In the genomic region with DNA sequence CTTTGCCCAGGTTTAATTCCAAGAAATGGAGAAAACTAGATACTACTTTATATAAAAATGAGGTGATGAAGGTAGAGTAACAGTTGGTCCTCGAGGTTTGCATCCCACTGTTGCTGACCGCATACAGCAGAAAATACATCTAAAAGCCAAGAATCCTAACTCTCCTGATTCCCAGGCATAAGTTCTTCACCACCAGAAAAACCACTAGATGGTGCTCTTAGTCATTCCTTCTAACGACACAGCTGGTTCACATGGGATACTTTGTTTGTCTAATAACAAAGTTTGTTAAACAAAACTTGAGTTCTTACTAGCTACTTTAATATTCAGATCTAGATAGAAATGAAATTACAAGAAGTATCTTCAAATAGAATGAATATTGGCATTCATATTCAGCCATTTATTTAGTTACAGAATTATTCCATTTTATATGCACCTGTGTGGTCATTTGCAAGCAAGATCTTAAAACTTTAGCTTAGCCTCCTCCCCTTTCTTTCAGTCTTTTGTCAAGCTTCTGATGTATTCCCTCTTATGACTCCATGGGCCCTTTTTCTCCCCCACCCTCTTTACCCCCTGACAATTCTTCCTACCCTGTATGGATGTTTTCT, we compare ENCODE assay signal across 9 cellular contexts. TPM values are rescaled to one million over a fixed set of nuclear protein-coding genes. Genes with fewer than 3 reads are reported as not detected.
A peak's percentile ranks its signal among the peaks of the same experiment; 100 is the strongest.
DNase-seq lines count a peak whose midpoint lies in the region; ATAC-seq, FAIRE-seq and TF ChIP-seq lines count a peak whose summit lies in the region.
"Had no signal": no experiment of that assay in that cellular context is flagged by ENCODE, and none has a peak within 500 bp of the region (broad histone marks: within the 10 kb centered on the region; RNA-seq: fewer than 3 reads in every experiment).

No MANE protein-coding gene starts in this region.

- H3K27me3 ChIP-seq in AG04450 (ENCODE audit: control insufficient read depth, insufficient read depth, low read length) (no peaks in the 10 kb centered on the region), Peyer's patch (no peaks in the 10 kb centered on the region)

- POLR2A ChIA-PET in AG04450 (lab: Yijun Ruan, JAX) = interaction anchor here (0.7 kb wide), 1 partner anchor 1001 kb away, joined by 4 read pairs; no protein-coding TSS in a partner anchor

- TF ChIP-seq CTCF in AG04450 (IDR thresholded peaks at IDR 0.05; ENCODE audit: low read depth, low read length) (peak; percentile 79), Peyer's patch (IDR thresholded peaks at IDR 0.05) (peak in 4 of 6 experiments; percentile 20 to 65 (median 62))

- H3K27ac ChIP-seq in AG04450 (ENCODE audit: low read depth, low read length) = no peak overlapping the region
- no peak overlapping the region for H3K27ac ChIP-seq in Peyer's patch

- peak; percentile 66 for FAIRE-seq in GM18507 (lab: Jason Lieb, UNC)

- TF ChIP-seq POLR2A in Peyer's patch (IDR thresholded peaks at IDR 0.05) = no peak

- no peaks in the 10 kb centered on the region for H3K36me3 ChIP-seq in Peyer's patch

- H3K9me3 ChIP-seq in AG04450 (ENCODE audit: control insufficient read depth, insufficient read depth, low read length) (no peaks in the 10 kb centered on the region), Peyer's patch (no peaks in the 10 kb centered on the region)

- ATAC-seq in GM18517 (IDR thresholded peaks at IDR 0.05; ENCODE audit: unreplicated experiment) (no peak), GM18867 (IDR thresholded peaks at IDR 0.05; ENCODE audit: unreplicated experiment) (no peak)

- no peaks in the 10 kb centered on the region for H3K4me1 ChIP-seq in Peyer's patch

- DNase-seq in AG04450 (ENCODE audit: low read depth, low spot score) (peak; percentile 41), GM18507 (ENCODE audit: extremely low spot score, insufficient read length, low read depth) (no peak), Peyer's patch (no peak), fibroblast of peridontal ligament (ENCODE audit: extremely low read depth) (peak; percentile 82), skeletal muscle cell (ENCODE audit: low read depth) (peak; percentile 7)
- DNase-seq in activated CD8-positive, alpha-beta memory T cell treated with anti-CD3 and anti-CD28 coated beads, Interleukin-2, amount 50 U/mL, for 4 hours = no peak

- H3K4me3 ChIP-seq in AG04450 (ENCODE audit: low read depth, low read length) (no peak overlapping the region), Peyer's patch (no peak overlapping the region), skeletal muscle cell (ENCODE audit: low read depth, low read length) (no peak overlapping the region)

- CTCF ChIA-PET in AG04450 (lab: Charles Lee) = interaction anchor here (0.6 to 3.0 kb wide), 33 partner anchors 9 to 505 kb away, joined by 3 to 39 read pairs (median 6); partner anchors contain the start of gene CYP26A1

RNA-seq across cellular contexts. Expression of gene CYP26C1, which starts 54.1 kb away (rescaled TPM):
- polyA plus RNA-seq in AG04450 (2011; rRNA removed) = not detected in 2 replicates
- polyA minus RNA-seq in AG04450 (2011; rRNA and poly(A)+ RNA removed) = 0.05 TPM in 1 of 2 replicates, not detected in the other
- not detected for total RNA-seq in Peyer's patch
- total RNA-seq: urinary bladder had no signal
- polyA plus RNA-seq: urinary bladder had no signal

Comparison
In these comparisons a context has a peak if more than half of its experiments do, and no peak if none do; other contexts are left out.
1. DNase-seq: peak in AG04450 (single experiment), fibroblast of peridontal ligament (single experiment) and skeletal muscle cell (single experiment); none in GM18507 (single experiment), Peyer's patch (0 of 3) and activated CD8-positive, alpha-beta memory T cell treated with anti-CD3 and anti-CD28 coated beads, Interleukin-2, amount 50 U/mL, for 4 hours (single experiment).